Comparison of ENCODE assay signal across 23 cellular contexts in the genomic region with DNA sequence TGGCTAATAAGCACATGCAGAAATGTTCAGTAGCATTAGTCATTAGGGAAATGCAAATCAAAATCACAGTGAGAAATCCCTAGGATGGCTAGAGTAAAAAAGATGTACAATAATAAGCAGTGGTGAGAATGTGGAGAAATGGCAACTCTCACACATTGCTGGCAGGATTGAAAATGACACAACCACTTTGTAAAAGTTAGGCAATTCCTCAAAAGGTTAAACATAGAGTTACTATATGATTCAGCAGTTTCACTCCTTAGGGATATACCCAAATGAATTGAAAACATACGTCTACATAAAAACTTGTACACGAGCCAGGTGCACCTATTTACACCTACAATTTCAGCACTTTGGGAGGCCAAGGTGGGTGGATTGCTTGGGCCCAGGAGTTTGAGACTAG.
A peak's percentile ranks its signal among the peaks of the same experiment; 100 is the strongest.
DNase-seq lines count a peak whose midpoint lies in the region; ATAC-seq, FAIRE-seq and TF ChIP-seq lines count a peak whose summit lies in the region.
"Had no signal": no experiment of that assay in that cellular context is flagged by ENCODE, and none has a peak within 500 bp of the region (broad histone marks: within the 10 kb centered on the region; RNA-seq: fewer than 3 reads in every experiment).

No MANE protein-coding gene starts in this region.

- peaks cover 8% of the 10 kb centered on the region; the same call in 1 of the 3 replicates for H3K4me1 ChIP-seq in A549
- no peaks in the 10 kb centered on the region for H3K4me1 ChIP-seq in GM23248 (ENCODE audit: insufficient read depth)
- H3K4me1 ChIP-seq in testis, result no peaks in the 10 kb centered on the region
- H3K4me1 ChIP-seq: BLaER1 treated with 17β-estradiol and CSF1 and Interleukin-3, amounts not matched to agents 10 nM and 100 nM had no signal

- H3K9me3 ChIP-seq in A549 (no peaks in the 10 kb centered on the region), GM23248 (ENCODE audit: low read depth) (no peaks in the 10 kb centered on the region), testis (no peaks in the 10 kb centered on the region)
- H3K9me3 ChIP-seq: uterus had no signal

- in situ Hi-C loops in GM23248 (cut with MboI), result no loop called here

- H3K4me2 ChIP-seq in A549 (no peak overlapping the region), GM23248 (ENCODE audit: unreplicated experiment) (no peak overlapping the region)
- H3K4me2 ChIP-seq: BLaER1 treated with 17β-estradiol and CSF1 and Interleukin-3, amounts not matched to agents 10 nM and 100 nM had no signal

- H3K36me3 ChIP-seq in GM23248 (ENCODE audit: low read depth) (no peaks in the 10 kb centered on the region), testis (ENCODE audit: low read depth, missing control alignments) (no peaks in the 10 kb centered on the region)
- H3K36me3 ChIP-seq: BLaER1 treated with 17β-estradiol and CSF1 and Interleukin-3, amounts not matched to agents 10 nM and 100 nM; uterus had no signal

- CTCF ChIA-PET in A549 (lab: Yijun Ruan, JAX), result interaction anchor here (0.6 kb wide), 1 partner anchor 1380 kb away, joined by 3 read pairs; no protein-coding TSS in a partner anchor

- H3K27ac ChIP-seq in A549 (no peak overlapping the region), GM23248 (no peak overlapping the region), testis (no peak overlapping the region)
- H3K27ac ChIP-seq: BLaER1 treated with 17β-estradiol and CSF1 and Interleukin-3, amounts not matched to agents 10 nM and 100 nM; epithelial cell of prostate; SK-N-MC; uterus had no signal

- H3F3A ChIP-seq in GM23248 (ENCODE audit: insufficient read depth), result no peaks in the 10 kb centered on the region

- TF ChIP-seq POLR2A in A549 (IDR thresholded peaks at IDR 0.05; ENCODE audit: low read length), result no peak
- TF ChIP-seq POLR2A in testis (IDR thresholded peaks at IDR 0.05), result no peak

- no peak for DNase-seq in A549 (ENCODE audit: low read depth in 1 of 2, low spot score in 1 of 2)
- peak; percentile 48 for DNase-seq in GM23248
- peak; percentile 28 for DNase-seq in RPMI8226
- peak; percentile 47 for DNase-seq in fibroblast of gingiva (ENCODE audit: low read depth)
- DNase-seq in posterior cingulate gyrus, result no peak
- DNase-seq in testis, result no peak
- no peak for DNase-seq in retina
- DNase-seq: activated CD4-positive, alpha-beta T cell treated with anti-CD3 and anti-CD28 coated beads for 4 hours; activated CD8-positive, alpha-beta memory T cell treated with anti-CD3 and anti-CD28 coated beads, Interleukin-2, amount 10 ng/mL, durations not matched to agents 7 days and 5 days; activated naive CD4-positive, alpha-beta T cell treated with anti-CD3 and anti-CD28 coated beads, Interleukin-2, amount 50 U/mL, for 16 hours; Calu3; cerebellar nuclear complex; foreskin melanocyte; naive B cell; NCI-H2171; NCI-H524; uterus had no signal

- TF ChIP-seq RAD21 in A549 (conservative IDR thresholded peaks at IDR 0.05 in 1 of 2, IDR thresholded peaks at IDR 0.05 in 1 of 2), result no peak

- no peak overlapping the region for H2AFZ ChIP-seq in GM23248

- POLR2A ChIA-PET in A549 (lab: Yijun Ruan, JAX), result no interaction called here

- H3K9ac ChIP-seq in GM23248, result no peak overlapping the region
- H3K9ac ChIP-seq: BLaER1 treated with 17β-estradiol and CSF1 and Interleukin-3, amounts not matched to agents 10 nM and 100 nM had no signal

- intact Hi-C loops in posterior cingulate gyrus (cut with DNase I), result no loop called here
- intact Hi-C loops in testis (cut with DNase I; ENCODE audit: low total_unique reads), result no loop called here

- no peaks in the 10 kb centered on the region for H3K79me2 ChIP-seq in GM23248 (ENCODE audit: insufficient read depth)

- WGBS in A549 (ENCODE audit: missing lambda C conversion rate), result 40% methylated on average over 2 of the region's 2 CpGs
- 23 to 26% methylated on average over 2 of the region's 2 CpGs for WGBS in GM23248 (ENCODE audit: low coverage in 1 of 2, low lambda C conversion rate in 2 of 2, missing lambda C conversion rate in 2 of 2), 2 experiments
- WGBS in testis, 2 donors, result 73 to 88% methylated on average over 2 of the region's 2 CpGs

- H3K9me2 ChIP-seq in GM23248 (ENCODE audit: insufficient read depth), result no peaks in the 10 kb centered on the region

- no peak for TF ChIP-seq CTCF in A549 (IDR thresholded peaks at IDR 0.05)
- TF ChIP-seq CTCF in testis (IDR thresholded peaks at IDR 0.05), result no peak

- no peak for ATAC-seq in A549
- ATAC-seq in HG02970 (IDR thresholded peaks at IDR 0.05; ENCODE audit: low FRiP score, unreplicated experiment), result no peak
- ATAC-seq: activated CD8-positive, alpha-beta memory T cell treated with anti-CD3 and anti-CD28 coated beads, Interleukin-2, amount 10 ng/mL, durations not matched to agents 7 days and 5 days; HCT116; left lobe of liver had no signal

- no peak for TF ChIP-seq EP300 in A549 (IDR thresholded peaks at IDR 0.05)

- H3K27me3 ChIP-seq in GM23248 (replicated peaks; ENCODE audit: insufficient read depth) (0 out of 2 replicates have a peak, but pooled peaks cover 6% of the 10 kb centered on the region), testis (no peaks in the 10 kb centered on the region)
- H3K27me3 ChIP-seq: BLaER1 treated with 17β-estradiol and CSF1 and Interleukin-3, amounts not matched to agents 10 nM and 100 nM; uterus had no signal

- H3K4me3 ChIP-seq in A549 (no peak overlapping the region), GM23248 (no peak overlapping the region), testis (no peak overlapping the region)
- H3K4me3 ChIP-seq: BLaER1 treated with 17β-estradiol and CSF1 and Interleukin-3, amounts not matched to agents 10 nM and 100 nM; SK-N-MC; uterus had no signal

- FAIRE-seq in A549 (lab: Jason Lieb, UNC), result no peak

- H4K20me1 ChIP-seq in GM23248 (ENCODE audit: insufficient read depth), result no peaks in the 10 kb centered on the region

TF ChIP-seq in A549, 52 proteins besides CTCF, POLR2A, EP300 and RAD21:
- peak; percentile 38 for TF ChIP-seq MAFK (IDR thresholded peaks at IDR 0.05; ENCODE audit: partially characterized antibody)
- no peak for TF ChIP-seq ZNF302 (CRISPR knock-in tag; IDR thresholded peaks at IDR 0.05)

Comparison
In these comparisons a context has a peak if more than half of its experiments do, and no peak if none do; other contexts are left out.
1. DNase-seq: peak in GM23248 (single experiment), RPMI8226 (single experiment) and fibroblast of gingiva (single experiment); none in A549 (0 of 2), posterior cingulate gyrus (0 of 10), testis (single experiment) and retina (single experiment).